Comparison of ENCODE assay signal across 20 cellular contexts in the genomic region with DNA sequence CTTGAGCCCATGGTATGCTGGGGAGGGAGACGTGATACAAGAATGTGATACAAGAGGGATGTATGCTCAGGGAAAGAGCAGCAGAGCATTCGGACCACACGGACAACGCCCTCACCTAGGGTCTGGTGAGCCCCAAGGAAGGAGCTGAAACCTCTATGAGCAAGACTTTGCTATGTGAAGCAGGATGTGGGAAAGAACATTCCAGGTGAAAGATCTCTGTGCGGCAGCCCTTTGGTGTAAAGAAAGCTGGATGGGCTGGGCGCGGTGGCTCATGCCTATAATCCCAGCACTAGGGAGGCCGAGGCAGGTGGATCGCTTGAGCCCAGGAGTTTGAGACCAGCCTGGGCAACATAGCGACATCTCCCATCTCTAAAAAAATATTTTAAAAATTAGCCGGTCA.
"Had no signal": no experiment of that assay in that cellular context is flagged by ENCODE, and none has a peak within 500 bp of the region (broad histone marks: within the 10 kb centered on the region; RNA-seq: fewer than 3 reads in every experiment).

No MANE protein-coding gene starts in this region.

- H3K27ac ChIP-seq: HL-60, Peyer's patch, SJCRH30 had no signal

- H3K27me3 ChIP-seq: Peyer's patch, SJCRH30 had no signal

- ATAC-seq: Right ventricle myocardium inferior, SK-N-SH treated with all-trans-retinoic acid at 6 μM for 48 hours had no signal

- H3K4me3 ChIP-seq: MG63, Peyer's patch, SJCRH30 had no signal

- H3K36me3 ChIP-seq: MG63, Peyer's patch, SJCRH30 had no signal

- H3K4me1 ChIP-seq: Peyer's patch, SJCRH30 had no signal

- DNase-seq: Karpas-422, KG1, MG63, NCI-H1105, NCI-H1417, NCI-H1436 treated with DMSO at 0.1 percent for 48 hours, NCI-H1694, NCI-H187 treated with DMSO at 0.1 percent for 48 hours, NCI-H2029 treated with DMSO at 0.1 percent for 48 hours, NCI-H2171 treated with DMSO at 0.1 percent for 48 hours, NCI-H2227 treated with DMSO at 0.1 percent for 48 hours, NCI-H524 treated with DMSO at 0.1 percent for 48 hours, NCI-H69, NCI-H774, Peyer's patch, SHP77 treated with DMSO at 0.1 percent for 48 hours, SJCRH30 had no signal
